In genomic region chr10:56745490-56745889, GRCh38 we compare ENCODE assay signal across 1 cellular context.
TF ChIP-seq lines count a peak whose summit lies in the region.

No MANE protein-coding gene starts in this region.

TF ChIP-seq in H1, 55 proteins besides CTCF, POLR2A, EP300 and RAD21 (continued from another document):
- TF ChIP-seq, protein P1, sequence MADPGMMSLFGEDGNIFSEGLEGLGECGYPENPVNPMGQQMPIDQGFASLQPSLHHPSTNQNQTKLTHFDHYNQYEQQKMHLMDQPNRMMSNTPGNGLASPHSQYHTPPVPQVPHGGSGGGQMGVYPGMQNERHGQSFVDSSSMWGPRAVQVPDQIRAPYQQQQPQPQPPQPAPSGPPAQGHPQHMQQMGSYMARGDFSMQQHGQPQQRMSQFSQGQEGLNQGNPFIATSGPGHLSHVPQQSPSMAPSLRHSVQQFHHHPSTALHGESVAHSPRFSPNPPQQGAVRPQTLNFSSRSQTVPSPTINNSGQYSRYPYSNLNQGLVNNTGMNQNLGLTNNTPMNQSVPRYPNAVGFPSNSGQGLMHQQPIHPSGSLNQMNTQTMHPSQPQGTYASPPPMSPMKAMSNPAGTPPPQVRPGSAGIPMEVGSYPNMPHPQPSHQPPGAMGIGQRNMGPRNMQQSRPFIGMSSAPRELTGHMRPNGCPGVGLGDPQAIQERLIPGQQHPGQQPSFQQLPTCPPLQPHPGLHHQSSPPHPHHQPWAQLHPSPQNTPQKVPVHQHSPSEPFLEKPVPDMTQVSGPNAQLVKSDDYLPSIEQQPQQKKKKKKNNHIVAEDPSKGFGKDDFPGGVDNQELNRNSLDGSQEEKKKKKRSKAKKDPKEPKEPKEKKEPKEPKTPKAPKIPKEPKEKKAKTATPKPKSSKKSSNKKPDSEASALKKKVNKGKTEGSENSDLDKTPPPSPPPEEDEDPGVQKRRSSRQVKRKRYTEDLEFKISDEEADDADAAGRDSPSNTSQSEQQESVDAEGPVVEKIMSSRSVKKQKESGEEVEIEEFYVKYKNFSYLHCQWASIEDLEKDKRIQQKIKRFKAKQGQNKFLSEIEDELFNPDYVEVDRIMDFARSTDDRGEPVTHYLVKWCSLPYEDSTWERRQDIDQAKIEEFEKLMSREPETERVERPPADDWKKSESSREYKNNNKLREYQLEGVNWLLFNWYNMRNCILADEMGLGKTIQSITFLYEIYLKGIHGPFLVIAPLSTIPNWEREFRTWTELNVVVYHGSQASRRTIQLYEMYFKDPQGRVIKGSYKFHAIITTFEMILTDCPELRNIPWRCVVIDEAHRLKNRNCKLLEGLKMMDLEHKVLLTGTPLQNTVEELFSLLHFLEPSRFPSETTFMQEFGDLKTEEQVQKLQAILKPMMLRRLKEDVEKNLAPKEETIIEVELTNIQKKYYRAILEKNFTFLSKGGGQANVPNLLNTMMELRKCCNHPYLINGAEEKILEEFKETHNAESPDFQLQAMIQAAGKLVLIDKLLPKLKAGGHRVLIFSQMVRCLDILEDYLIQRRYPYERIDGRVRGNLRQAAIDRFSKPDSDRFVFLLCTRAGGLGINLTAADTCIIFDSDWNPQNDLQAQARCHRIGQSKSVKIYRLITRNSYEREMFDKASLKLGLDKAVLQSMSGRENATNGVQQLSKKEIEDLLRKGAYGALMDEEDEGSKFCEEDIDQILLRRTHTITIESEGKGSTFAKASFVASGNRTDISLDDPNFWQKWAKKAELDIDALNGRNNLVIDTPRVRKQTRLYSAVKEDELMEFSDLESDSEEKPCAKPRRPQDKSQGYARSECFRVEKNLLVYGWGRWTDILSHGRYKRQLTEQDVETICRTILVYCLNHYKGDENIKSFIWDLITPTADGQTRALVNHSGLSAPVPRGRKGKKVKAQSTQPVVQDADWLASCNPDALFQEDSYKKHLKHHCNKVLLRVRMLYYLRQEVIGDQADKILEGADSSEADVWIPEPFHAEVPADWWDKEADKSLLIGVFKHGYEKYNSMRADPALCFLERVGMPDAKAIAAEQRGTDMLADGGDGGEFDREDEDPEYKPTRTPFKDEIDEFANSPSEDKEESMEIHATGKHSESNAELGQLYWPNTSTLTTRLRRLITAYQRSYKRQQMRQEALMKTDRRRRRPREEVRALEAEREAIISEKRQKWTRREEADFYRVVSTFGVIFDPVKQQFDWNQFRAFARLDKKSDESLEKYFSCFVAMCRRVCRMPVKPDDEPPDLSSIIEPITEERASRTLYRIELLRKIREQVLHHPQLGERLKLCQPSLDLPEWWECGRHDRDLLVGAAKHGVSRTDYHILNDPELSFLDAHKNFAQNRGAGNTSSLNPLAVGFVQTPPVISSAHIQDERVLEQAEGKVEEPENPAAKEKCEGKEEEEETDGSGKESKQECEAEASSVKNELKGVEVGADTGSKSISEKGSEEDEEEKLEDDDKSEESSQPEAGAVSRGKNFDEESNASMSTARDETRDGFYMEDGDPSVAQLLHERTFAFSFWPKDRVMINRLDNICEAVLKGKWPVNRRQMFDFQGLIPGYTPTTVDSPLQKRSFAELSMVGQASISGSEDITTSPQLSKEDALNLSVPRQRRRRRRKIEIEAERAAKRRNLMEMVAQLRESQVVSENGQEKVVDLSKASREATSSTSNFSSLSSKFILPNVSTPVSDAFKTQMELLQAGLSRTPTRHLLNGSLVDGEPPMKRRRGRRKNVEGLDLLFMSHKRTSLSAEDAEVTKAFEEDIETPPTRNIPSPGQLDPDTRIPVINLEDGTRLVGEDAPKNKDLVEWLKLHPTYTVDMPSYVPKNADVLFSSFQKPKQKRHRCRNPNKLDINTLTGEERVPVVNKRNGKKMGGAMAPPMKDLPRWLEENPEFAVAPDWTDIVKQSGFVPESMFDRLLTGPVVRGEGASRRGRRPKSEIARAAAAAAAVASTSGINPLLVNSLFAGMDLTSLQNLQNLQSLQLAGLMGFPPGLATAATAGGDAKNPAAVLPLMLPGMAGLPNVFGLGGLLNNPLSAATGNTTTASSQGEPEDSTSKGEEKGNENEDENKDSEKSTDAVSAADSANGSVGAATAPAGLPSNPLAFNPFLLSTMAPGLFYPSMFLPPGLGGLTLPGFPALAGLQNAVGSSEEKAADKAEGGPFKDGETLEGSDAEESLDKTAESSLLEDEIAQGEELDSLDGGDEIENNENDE (IDR thresholded peaks at IDR 0.05; ENCODE audit: insufficient replicate concordance, low read length): no peak
- TF ChIP-seq EGR1 (IDR thresholded peaks at IDR 0.05; ENCODE audit: borderline replicate concordance, low read depth, low read length) (no peak), PHF8 (conservative IDR thresholded peaks at IDR 0.05; ENCODE audit: low read depth, low read length) (no peak), HDAC2 (IDR thresholded peaks at IDR 0.05; ENCODE audit: borderline replicate concordance in 1 of 2, low read depth in 2 of 2, low read length in 2 of 2) (no peak), JUND (IDR thresholded peaks at IDR 0.05; ENCODE audit: low read length) (no peak), CTBP2 (IDR thresholded peaks at IDR 0.05; ENCODE audit: borderline replicate concordance, insufficient read depth, insufficient read length, low read length) (no peak), RBBP5 (IDR thresholded peaks at IDR 0.05; ENCODE audit: borderline replicate concordance, low read depth, low read length) (no peak), TBP (IDR thresholded peaks at IDR 0.05; ENCODE audit: low read depth, low read length) (no peak), CBX8 (IDR thresholded peaks at IDR 0.05; ENCODE audit: borderline replicate concordance, low read depth, low read length) (no peak), KDM5A (IDR thresholded peaks at IDR 0.05; ENCODE audit: low read length) (no peak), CBX5 (IDR thresholded peaks at IDR 0.05; ENCODE audit: low read depth, low read length) (no peak), SIX5 (IDR thresholded peaks at IDR 0.05; ENCODE audit: low read depth, low read length) (no peak), GABPA (IDR thresholded peaks at IDR 0.05; ENCODE audit: borderline replicate concordance, insufficient read depth, low read length) (no peak)
- TF ChIP-seq, protein P2, sequence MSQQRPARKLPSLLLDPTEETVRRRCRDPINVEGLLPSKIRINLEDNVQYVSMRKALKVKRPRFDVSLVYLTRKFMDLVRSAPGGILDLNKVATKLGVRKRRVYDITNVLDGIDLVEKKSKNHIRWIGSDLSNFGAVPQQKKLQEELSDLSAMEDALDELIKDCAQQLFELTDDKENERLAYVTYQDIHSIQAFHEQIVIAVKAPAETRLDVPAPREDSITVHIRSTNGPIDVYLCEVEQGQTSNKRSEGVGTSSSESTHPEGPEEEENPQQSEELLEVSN (IDR thresholded peaks at IDR 0.05): no peak
